In genomic region chr10:18737841-18738240, GRCh38 we compare ENCODE assay signal across 22 cellular contexts.
DNase-seq lines count a peak whose midpoint lies in the region; ATAC-seq, FAIRE-seq and TF ChIP-seq lines count a peak whose summit lies in the region.
"Had no signal": no experiment of that assay in that cellular context is flagged by ENCODE, and none has a peak within 500 bp of the region (broad histone marks: within the 10 kb centered on the region; RNA-seq: fewer than 3 reads in every experiment).

No MANE protein-coding gene starts in this region.

- H3K36me3 ChIP-seq in mammary epithelial cell (ENCODE audit: insufficient read depth, low read length): no peaks in the 10 kb centered on the region
- no peaks in the 10 kb centered on the region for H3K36me3 ChIP-seq in aorta (ENCODE audit: control insufficient read depth in 1 of 2, insufficient read depth in 2 of 2, low read length in 1 of 2)
- H3K36me3 ChIP-seq: brain microvascular endothelial cell, upper lobe of left lung had no signal

- POLR2A ChIA-PET in MCF 10A (lab: Yijun Ruan, JAX): interaction anchor here (1.0 to 1.7 kb wide), 2 partner anchors 8 to 10 kb away, joined by 3 to 4 read pairs; no protein-coding TSS in a partner anchor
- POLR2A ChIA-PET in activated CD4-positive, alpha-beta T cell treated with anti-CD3 and anti-CD28 coated beads, Interleukin-2, amount 10 ng/mL, durations not matched to agents 7 days and 5 days (lab: Charles Lee): no interaction called here

- H4K20me1 ChIP-seq in mammary epithelial cell (ENCODE audit: insufficient read depth, low read length): no peaks in the 10 kb centered on the region

- intact Hi-C loops in MCF 10A (cut with micrococcal nuclease) (no loop called here), mammary epithelial cell (cut with micrococcal nuclease) (no loop called here), aorta (cut with DNase I) (no loop called here)

- no peaks in the 10 kb centered on the region for H3K27me3 Mint-ChIP-seq in MCF 10A (ENCODE audit: insufficient read depth, unreplicated experiment)
- no peaks in the 10 kb centered on the region for H3K27me3 Mint-ChIP-seq in activated CD4-positive, alpha-beta T cell treated with anti-CD3 and anti-CD28 coated beads, Interleukin-2, amount 10 ng/mL, durations not matched to agents 7 days and 5 days
- H3K27me3 Mint-ChIP-seq: dendritic cell treated with granulocyte-macrophage colony-stimulating factor and Interleukin-4, amounts not matched to agents 40 ng/mL and 50 ng/mL, for 4 days had no signal

- peaks cover 16% of the 10 kb centered on the region for H3K4me1 Mint-ChIP-seq in MCF 10A (ENCODE audit: insufficient read depth, unreplicated experiment)
- no peaks in the 10 kb centered on the region for H3K4me1 Mint-ChIP-seq in activated CD4-positive, alpha-beta T cell treated with anti-CD3 and anti-CD28 coated beads, Interleukin-2, amount 10 ng/mL, durations not matched to agents 7 days and 5 days
- H3K4me1 Mint-ChIP-seq: CD8-positive, alpha-beta memory T cell had no signal

- no peak overlapping the region for H3K4me2 ChIP-seq in mammary epithelial cell (ENCODE audit: insufficient read depth, low read depth, low read length)
- H3K4me2 ChIP-seq: KMS-11 had no signal

- H2AFZ ChIP-seq in mammary epithelial cell (ENCODE audit: low read depth, low read length): no peak overlapping the region

- in situ Hi-C loops in mammary epithelial cell (cut with MboI; ENCODE audit: low sequenced_read_pairs in 2 of 2): no loop called here

- ATAC-seq in aorta (ENCODE audit: low FRiP score) (peak; percentile 46), GM21447 (IDR thresholded peaks at IDR 0.05; ENCODE audit: unreplicated experiment) (no peak), GM18519 (IDR thresholded peaks at IDR 0.05; ENCODE audit: low FRiP score, unreplicated experiment) (no peak)
- ATAC-seq: Panc1; stimulated activated naive CD8-positive, alpha-beta T cell treated with anti-CD3 and anti-CD28 coated beads, Interleukin-15, Interleukin-2, amounts not matched to agents 100 U/mL and 50 U/mL, for 24 hours had no signal

- H3K9ac ChIP-seq in mammary epithelial cell (ENCODE audit: insufficient read depth, low read length): no peak overlapping the region
- H3K9ac ChIP-seq: KMS-11 had no signal

- no peaks in the 10 kb centered on the region for H3K79me2 ChIP-seq in mammary epithelial cell (ENCODE audit: insufficient read depth, low read length)

- no peaks in the 10 kb centered on the region for H3K4me1 ChIP-seq in mammary epithelial cell (ENCODE audit: insufficient read depth, low read length)
- no peaks in the 10 kb centered on the region for H3K4me1 ChIP-seq in aorta (ENCODE audit: control insufficient read depth in 1 of 2, insufficient read depth in 2 of 2, low read length in 2 of 2)
- H3K4me1 ChIP-seq: upper lobe of left lung had no signal

- H3K4me3 Mint-ChIP-seq in MCF 10A (ENCODE audit: unreplicated experiment): no peak overlapping the region
- H3K4me3 Mint-ChIP-seq in activated CD4-positive, alpha-beta T cell treated with anti-CD3 and anti-CD28 coated beads, Interleukin-2, amount 10 ng/mL, durations not matched to agents 7 days and 5 days: no peak overlapping the region
- H3K4me3 Mint-ChIP-seq: CD8-positive, alpha-beta memory T cell; dendritic cell treated with granulocyte-macrophage colony-stimulating factor and Interleukin-4, amounts not matched to agents 40 ng/mL and 50 ng/mL, for 4 days had no signal

- no peaks in the 10 kb centered on the region for H3K36me3 Mint-ChIP-seq in MCF 10A (ENCODE audit: insufficient read depth, unreplicated experiment)
- no peaks in the 10 kb centered on the region for H3K36me3 Mint-ChIP-seq in activated CD4-positive, alpha-beta T cell treated with anti-CD3 and anti-CD28 coated beads, Interleukin-2, amount 10 ng/mL, durations not matched to agents 7 days and 5 days (ENCODE audit: low read depth)
- H3K36me3 Mint-ChIP-seq: CD8-positive, alpha-beta memory T cell had no signal

- H3K27me3 ChIP-seq in mammary epithelial cell (ENCODE audit: insufficient read depth, low read length) (no peaks in the 10 kb centered on the region), aorta (ENCODE audit: control insufficient read depth in 1 of 2, insufficient read depth in 2 of 2, low read length in 1 of 2) (no peaks in the 10 kb centered on the region)
- H3K27me3 ChIP-seq: brain microvascular endothelial cell, upper lobe of left lung had no signal

- H3K4me3 ChIP-seq in mammary epithelial cell (replicated peaks in 1 of 3; ENCODE audit: insufficient read depth in 1 of 3, low read depth in 2 of 3, low read length in 3 of 3) (no peak overlapping the region), fibroblast of the aortic adventitia (ENCODE audit: low read depth, low read length) (no peak overlapping the region), aorta (ENCODE audit: low read length in 2 of 2) (no peak overlapping the region)
- H3K4me3 ChIP-seq: upper lobe of left lung had no signal

- 73% methylated on average over 8 of the region's 8 CpGs for WGBS in mammary epithelial cell (ENCODE audit: low coverage, missing lambda C conversion rate)
- 66 to 73% methylated on average over 8 of the region's 8 CpGs for WGBS in aorta, 2 donors

- CTCF ChIA-PET in MCF 10A (lab: Yijun Ruan, JAX): no interaction called here
- CTCF ChIA-PET in mammary epithelial cell (lab: Charles Lee; ENCODE audit: low non-redundant PET): no interaction called here
- CTCF ChIA-PET in activated CD4-positive, alpha-beta T cell treated with anti-CD3 and anti-CD28 coated beads, Interleukin-2, amount 10 ng/mL, durations not matched to agents 7 days and 5 days (lab: Charles Lee): no interaction called here

- peak; percentile 93 for DNase-seq in MCF 10A (ENCODE audit: unreplicated experiment)
- no peak for DNase-seq in mammary epithelial cell
- DNase-seq in RCC 7860 (ENCODE audit: low spot score): peak; percentile 82
- peak; percentile 92 for DNase-seq in fibroblast of the aortic adventitia (ENCODE audit: low read depth)
- DNase-seq in aorta: peak in 1 of 2 donors; percentile 48
- no peak for DNase-seq in activated CD4-positive, alpha-beta T cell treated with anti-CD3 and anti-CD28 coated beads, Interleukin-2, amount 10 ng/mL, durations not matched to agents 7 days and 5 days
- DNase-seq: activated CD4-positive, alpha-beta T cell treated with anti-CD3 and anti-CD28 coated beads, Interleukin-2, amount 50 U/mL, for 1 hour; activated naive CD4-positive, alpha-beta T cell; brain microvascular endothelial cell; CD8-positive, alpha-beta memory T cell; DND-41; kidney; NCI-H1105 treated with DMSO at 0.1 percent for 48 hours; NCI-H748 treated with DMSO at 0.1 percent for 48 hours; stimulated activated naive CD8-positive, alpha-beta T cell treated with anti-CD3 and anti-CD28 coated beads, Interleukin-15, Interleukin-2, amounts not matched to agents 100 U/mL and 50 U/mL, for 24 hours; upper lobe of left lung had no signal

- dilution Hi-C loops in mammary epithelial cell (cut with HindIII; ENCODE audit: low sequenced_read_pairs): no loop called here

- no peak overlapping the region for H3K27ac ChIP-seq in mammary epithelial cell (ENCODE audit: insufficient read depth, low read depth, low read length)
- no peak overlapping the region for H3K27ac ChIP-seq in aorta (ENCODE audit: low read depth in 1 of 2, low read length in 2 of 2)
- H3K27ac ChIP-seq: 22Rv1, brain microvascular endothelial cell, KMS-11, upper lobe of left lung had no signal

- H3K27ac Mint-ChIP-seq in MCF 10A (ENCODE audit: low read depth, unreplicated experiment): no peak overlapping the region
- H3K27ac Mint-ChIP-seq in activated CD4-positive, alpha-beta T cell treated with anti-CD3 and anti-CD28 coated beads, Interleukin-2, amount 10 ng/mL, durations not matched to agents 7 days and 5 days: no peak overlapping the region
- H3K27ac Mint-ChIP-seq: dendritic cell treated with granulocyte-macrophage colony-stimulating factor and Interleukin-4, amounts not matched to agents 40 ng/mL and 50 ng/mL, for 4 days had no signal

- H3K9me3 Mint-ChIP-seq in MCF 10A (ENCODE audit: unreplicated experiment): no peaks in the 10 kb centered on the region
- no peaks in the 10 kb centered on the region for H3K9me3 Mint-ChIP-seq in activated CD4-positive, alpha-beta T cell treated with anti-CD3 and anti-CD28 coated beads, Interleukin-2, amount 10 ng/mL, durations not matched to agents 7 days and 5 days

- H3K9me3 ChIP-seq in mammary epithelial cell (replicated peaks; ENCODE audit: insufficient read depth, low read length): no peaks in the 10 kb centered on the region
- H3K9me3 ChIP-seq in aorta (ENCODE audit: control insufficient read depth, low read length): peaks cover 2% of the 10 kb centered on the region
- H3K9me3 ChIP-seq: upper lobe of left lung had no signal

- BruUV-seq in MCF 10A (replicated peaks; lab: Mats Ljungman, UMichigan): no TSS peak
- BruUV-seq in mammary epithelial cell (replicated peaks; lab: Mats Ljungman, UMichigan): no TSS peak

- TF ChIP-seq CTCF in MCF 10A (IDR thresholded peaks at IDR 0.05; ENCODE audit: unreplicated experiment): no peak
- no peak for TF ChIP-seq CTCF in mammary epithelial cell (conservative IDR thresholded peaks at IDR 0.05 in 1 of 2, IDR thresholded peaks at IDR 0.05 in 1 of 2; ENCODE audit: extremely low read depth in 1 of 2, insufficient read depth in 1 of 2, low read depth in 1 of 2, low read length in 2 of 2)
- TF ChIP-seq CTCF in fibroblast of the aortic adventitia (IDR thresholded peaks at IDR 0.05; ENCODE audit: insufficient read depth, low read length): no peak

- FAIRE-seq in RCC 7860 (lab: Jason Lieb, UNC): peak; percentile 88
- FAIRE-seq: kidney had no signal

Comparison
In these comparisons a context has a peak if more than half of its experiments do, and no peak if none do; other contexts are left out.
1. DNase-seq: peak in MCF 10A (single experiment), RCC 7860 (single experiment) and fibroblast of the aortic adventitia (single experiment); none in mammary epithelial cell (single experiment) and activated CD4-positive, alpha-beta T cell treated with anti-CD3 and anti-CD28 coated beads, Interleukin-2, amount 10 ng/mL, durations not matched to agents 7 days and 5 days (single experiment).